In genomic region chr21:45640888-45641479, GRCh38 we compare ENCODE assay signal across 9 cellular contexts. TPM values are rescaled to one million over a fixed set of nuclear protein-coding genes. Genes with fewer than 3 reads are reported as not detected.
A peak's percentile ranks its signal among the peaks of the same experiment; 100 is the strongest.
DNase-seq lines count a peak whose midpoint lies in the region; ATAC-seq and TF ChIP-seq lines count a peak whose summit lies in the region.
"Had no signal": no experiment of that assay in that cellular context is flagged by ENCODE, and none has a peak within 500 bp of the region (broad histone marks: within the 10 kb centered on the region; RNA-seq: fewer than 3 reads in every experiment).

No MANE protein-coding gene starts in this region.

- CTCF ChIA-PET in MCF 10A (lab: Yijun Ruan, JAX) (interaction anchor here (0.6 to 0.9 kb wide), 2 partner anchors 177 to 282 kb away, joined by 3 to 4 read pairs; no protein-coding TSS in a partner anchor), Panc1 (lab: Charles Lee) (interaction anchor here (0.6 to 0.7 kb wide), 2 partner anchors 85 to 222 kb away, joined by 3 read pairs; no protein-coding TSS in a partner anchor)

- no peak overlapping the region for H3K4me3 ChIP-seq in breast epithelium
- no peak overlapping the region for H3K4me3 ChIP-seq in Panc1 (ENCODE audit: low read depth in 2 of 2, low read length in 2 of 2)
- no peak overlapping the region for H3K4me3 ChIP-seq in stomach

- no peaks in the 10 kb centered on the region for H3K9me3 ChIP-seq in breast epithelium
- H3K9me3 ChIP-seq in Panc1 (ENCODE audit: control insufficient read depth, insufficient read depth, low read depth, low read length) = no peaks in the 10 kb centered on the region
- H3K9me3 ChIP-seq in stomach = no peaks in the 10 kb centered on the region

- WGBS in stomach, 5 donors = 48 to 61% (median 51%) methylated on average over 17 to 23 of the region's 23 CpGs

- intact Hi-C loops in MCF 10A (cut with micrococcal nuclease) = loop anchor here (5.0 kb wide), 1 partner anchor 106 kb away; no protein-coding TSS in a partner anchor
- intact Hi-C loops in breast epithelium (cut with DNase I; ENCODE audit: low total_unique reads) = no loop called here
- intact Hi-C loops in Panc1 (cut with micrococcal nuclease; ENCODE audit: unreplicated experiment) = no loop called here
- intact Hi-C loops in stomach (cut with DNase I; ENCODE audit: low total_unique reads) = no loop called here

- no peak for TF ChIP-seq CTCF in MCF 10A (IDR thresholded peaks at IDR 0.05; ENCODE audit: unreplicated experiment)
- TF ChIP-seq CTCF in breast epithelium (IDR thresholded peaks at IDR 0.05) = no peak
- TF ChIP-seq CTCF in Panc1 (IDR thresholded peaks at IDR 0.05) = no peak
- no peak for TF ChIP-seq CTCF in stomach (IDR thresholded peaks at IDR 0.05)

- no peak for TF ChIP-seq POLR2A in breast epithelium (IDR thresholded peaks at IDR 0.05)
- no peak for TF ChIP-seq POLR2A in stomach (IDR thresholded peaks at IDR 0.05)

- H3K4me1 ChIP-seq in breast epithelium = peaks cover 0 to 4% of the 10 kb centered on the region in 2 donors
- no peaks in the 10 kb centered on the region for H3K4me1 ChIP-seq in Panc1 (ENCODE audit: control insufficient read depth, insufficient read depth, low read length)
- peaks cover 11 to 39% (median 24%) of the 10 kb centered on the region in 4 donors for H3K4me1 ChIP-seq in stomach

- in situ Hi-C loops in Panc1 (cut with HindIII; ENCODE audit: low pct_unique_long_range_greater_than_20kb, low sequenced_read_pairs) = no loop called here

- no peak overlapping the region for H3K4me3 Mint-ChIP-seq in MCF 10A (ENCODE audit: unreplicated experiment)

- H3K36me3 ChIP-seq in breast epithelium = no peaks in the 10 kb centered on the region
- no peaks in the 10 kb centered on the region for H3K36me3 ChIP-seq in Panc1 (ENCODE audit: control insufficient read depth, insufficient read depth, low read length)
- H3K36me3 ChIP-seq in stomach = no peaks in the 10 kb centered on the region

- H3K27me3 ChIP-seq in breast epithelium (peaks cover 0 to 61% of the 10 kb centered on the region in 2 donors), Panc1 (ENCODE audit: control insufficient read depth, insufficient read depth, low read length) (no peaks in the 10 kb centered on the region), stomach (peaks cover 0 to 35% (median 17%) of the 10 kb centered on the region in 3 donors)

- H3K27ac Mint-ChIP-seq in MCF 10A (ENCODE audit: low read depth, unreplicated experiment) = no peak overlapping the region

- BruUV-seq in MCF 10A (replicated peaks; lab: Mats Ljungman, UMichigan) = no TSS peak
- BruUV-seq in Panc1 (replicated peaks; lab: Mats Ljungman, UMichigan) = no TSS peak

- no peak for TF ChIP-seq EP300 in stomach (IDR thresholded peaks at IDR 0.05)

- DNase-seq in MCF 10A (ENCODE audit: unreplicated experiment) = peak; percentile 28
- no peak for DNase-seq in breast epithelium (ENCODE audit: low spot score in 2 of 2)
- DNase-seq in Panc1 (ENCODE audit: low read depth, low spot score) = no peak
- DNase-seq in fibroblast of the conjunctiva (ENCODE audit: low read depth) = peak; percentile 21
- DNase-seq in stomach = no peak
- no peak for DNase-seq in NOMO-1 (lab: John Stamatoyannopoulos, UW; ENCODE audit: unreplicated experiment in 2 of 2)
- no peak for DNase-seq in ureter (ENCODE audit: low spot score)
- DNase-seq: NCI-H1694 treated with DMSO at 0.1 percent for 48 hours had no signal

- no peaks in the 10 kb centered on the region for H3K9me3 Mint-ChIP-seq in MCF 10A (ENCODE audit: unreplicated experiment)

- H3K27ac ChIP-seq in breast epithelium (no peak overlapping the region), Panc1 (ENCODE audit: low read length) (no peak overlapping the region), stomach (peak overlapping the region in 4 of 5 donors; percentile 20 to 64 (median 53))

- peaks cover 5% of the 10 kb centered on the region for H3K4me1 Mint-ChIP-seq in MCF 10A (ENCODE audit: insufficient read depth, unreplicated experiment)

- H3K27me3 Mint-ChIP-seq in MCF 10A (ENCODE audit: insufficient read depth, unreplicated experiment) = no peaks in the 10 kb centered on the region

- H3K36me3 Mint-ChIP-seq in MCF 10A (ENCODE audit: insufficient read depth, unreplicated experiment) = no peaks in the 10 kb centered on the region

- POLR2A ChIA-PET in MCF 10A (lab: Yijun Ruan, JAX) (interaction anchor here (1.4 kb wide), 1 partner anchor 58 kb away, joined by 5 read pairs; no protein-coding TSS in a partner anchor), Panc1 (lab: Charles Lee) (no interaction called here)

- ATAC-seq in Panc1 (peak; percentile 80), GM19351 (IDR thresholded peaks at IDR 0.05; ENCODE audit: unreplicated experiment) (no peak)

RNA-seq across cellular contexts. Expression of gene PCBP3, which starts 2.5 kb away (rescaled TPM):
- total RNA-seq in MCF 10A (2022) = 3.7 and 6.6 TPM in 2 replicates
- 10 to 100 TPM in 1 of 3 donors, 1 to 10 TPM in 2; 3.4 to 13.8 (median 4.6) TPM for total RNA-seq in breast epithelium
- not detected for total RNA-seq in Panc1 (2021; ENCODE audit: unreplicated experiment)
- polyA plus RNA-seq in Panc1 (2012; ENCODE audit: insufficient read length) = not detected
- 10 to 100 TPM in 1 of 5 donors, 1 to 10 TPM in 1, not detected in 3; 4.2 to 10.9 TPM for total RNA-seq in stomach
- 1 to 10 TPM; 1.8 to 3.3 (median 2.4) TPM for polyA plus RNA-seq in stomach
- 7.1 TPM for total RNA-seq in ureter

Comparison
In these comparisons a context has a peak if more than half of its experiments do, and no peak if none do; other contexts are left out.
1. DNase-seq: peak in MCF 10A (single experiment) and fibroblast of the conjunctiva (single experiment); none in breast epithelium (0 of 2), Panc1 (single experiment), stomach (single experiment), NOMO-1 (0 of 2) and ureter (single experiment).
2. H3K27ac ChIP-seq: peak in stomach (4 of 5); none in breast epithelium (0 of 2) and Panc1 (single experiment).